ENCODE assay signal across 25 cellular contexts in the genomic region with DNA sequence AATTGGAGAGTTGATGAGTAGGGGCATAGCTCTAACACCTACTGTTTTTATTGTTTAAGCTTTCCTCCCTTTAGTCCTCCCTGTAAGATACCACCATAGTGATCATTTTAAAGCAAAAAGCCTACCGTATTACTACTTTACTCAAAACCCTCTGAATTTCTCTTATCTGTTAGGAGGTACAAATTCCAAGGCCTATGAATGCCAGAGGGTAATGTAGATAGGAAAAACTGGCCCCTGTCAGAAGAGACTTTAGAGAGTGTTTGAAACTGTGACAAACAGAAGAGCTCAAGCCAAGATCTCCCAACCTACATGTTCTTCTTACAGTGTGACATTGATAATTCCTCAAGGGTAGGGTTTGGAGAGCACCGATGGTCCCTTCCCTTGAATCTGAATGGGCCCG.
"Had no signal": no experiment of that assay in that cellular context is flagged by ENCODE, and none has a peak within 500 bp of the region (broad histone marks: within the 10 kb centered on the region; RNA-seq: fewer than 3 reads in every experiment).

No MANE protein-coding gene starts in this region.

- H3K4me3 ChIP-seq: colonic mucosa, esophagus squamous epithelium, gastrocnemius medialis, left ventricle myocardium inferior, lower lobe of right lung, mucosa of descending colon had no signal

- H3K4me1 ChIP-seq: colonic mucosa, gastrocnemius medialis, lower lobe of right lung had no signal

- H3K27me3 ChIP-seq: colonic mucosa, esophagus squamous epithelium, gastrocnemius medialis had no signal

- ATAC-seq: effector memory CD8-positive, alpha-beta T cell; esophagus mucosa; gastrocnemius medialis; left cardiac atrium; lower lobe of right lung; mucosa of descending colon; naive thymus-derived CD8-positive, alpha-beta T cell had no signal

- H3K9me3 ChIP-seq: colonic mucosa, esophagus squamous epithelium, gastrocnemius medialis, left ventricle myocardium inferior, lower lobe of right lung, mucosa of descending colon had no signal

- H3K27ac ChIP-seq: colonic mucosa, epithelial cell of prostate, esophagus squamous epithelium, gastrocnemius medialis, left ventricle myocardium inferior, lower lobe of right lung had no signal

- FAIRE-seq: endometrium, islet of Langerhans, keratinocyte had no signal

- H3K36me3 ChIP-seq: colonic mucosa, esophagus squamous epithelium, gastrocnemius medialis, left ventricle myocardium inferior, lower lobe of right lung had no signal

- DNase-seq: colonic mucosa; cortex of kidney; effector CD8-positive, alpha-beta T cell; effector memory CD8-positive, alpha-beta T cell; endodermal cell; erythroblast; esophagus squamous epithelium; foreskin fibroblast; foreskin melanocyte; gastrocnemius medialis; glutamatergic neuron; head of caudate nucleus; hippocampal formation; left cardiac atrium; left ventricle myocardium inferior; lower lobe of right lung; mesenchymal stem cell; mucosa of descending colon; naive B cell; naive thymus-derived CD8-positive, alpha-beta T cell had no signal
